11 cellular contexts compared by ENCODE assay signal in the genomic region with DNA sequence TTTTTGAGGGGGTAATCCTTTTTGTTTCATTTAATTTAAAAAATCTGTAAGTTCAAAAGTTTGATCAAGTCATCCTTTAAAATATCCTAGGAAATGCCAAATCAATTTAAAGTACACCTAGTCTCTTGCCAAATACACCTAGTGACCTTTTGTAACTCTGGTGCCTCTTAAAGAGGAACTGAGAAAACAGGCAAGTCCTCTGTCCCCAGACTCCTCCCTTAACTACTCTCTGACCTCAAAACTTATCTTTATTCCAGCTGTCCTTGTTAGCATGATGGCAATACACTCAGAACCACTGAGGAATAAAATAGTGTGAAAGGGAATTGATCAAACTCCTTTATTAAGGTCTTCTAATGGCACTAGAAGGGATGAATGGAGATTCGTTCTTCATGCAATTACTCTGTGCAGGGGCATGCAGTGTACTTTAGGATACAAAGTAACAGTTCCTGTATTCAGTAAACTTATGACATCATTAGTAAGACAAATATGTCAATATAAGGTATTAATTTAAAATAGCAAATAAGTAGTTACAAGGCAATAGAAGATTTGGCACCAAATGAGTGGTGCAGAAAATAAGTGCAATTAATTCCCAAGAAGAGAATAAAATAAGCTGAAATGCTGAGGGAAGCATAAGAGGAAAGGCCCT. TPM values are rescaled to one million over a fixed set of nuclear protein-coding genes. Genes with fewer than 3 reads are reported as not detected.
A peak's percentile ranks its signal among the peaks of the same experiment; 100 is the strongest.
DNase-seq lines count a peak whose midpoint lies in the region; ATAC-seq, FAIRE-seq and TF ChIP-seq lines count a peak whose summit lies in the region.
"Had no signal": no experiment of that assay in that cellular context is flagged by ENCODE, and none has a peak within 500 bp of the region (broad histone marks: within the 10 kb centered on the region; RNA-seq: fewer than 3 reads in every experiment).

No MANE protein-coding gene starts in this region.

- H3K36me3 Mint-ChIP-seq in glutamatergic neuron (ENCODE audit: unreplicated experiment), result no peaks in the 10 kb centered on the region
- peaks cover 3% of the 10 kb centered on the region for H3K36me3 Mint-ChIP-seq in activated CD8-positive, alpha-beta T cell treated with anti-CD3 and anti-CD28 coated beads, Interleukin-2, amount 10 ng/mL, durations not matched to agents 7 days and 5 days (ENCODE audit: low read depth)

- no peak overlapping the region for H3K27ac ChIP-seq in A549
- peak overlapping the region in 1 of 4 donors; percentile 20 for H3K27ac ChIP-seq in gastroesophageal sphincter

- no peak overlapping the region for H3K4me2 ChIP-seq in A549

- intact Hi-C loops in head of caudate nucleus (cut with DNase I), result no loop called here

- H3K27me3 Mint-ChIP-seq in glutamatergic neuron (ENCODE audit: unreplicated experiment), result peaks cover 4% of the 10 kb centered on the region
- H3K27me3 Mint-ChIP-seq in activated CD8-positive, alpha-beta T cell treated with anti-CD3 and anti-CD28 coated beads, Interleukin-2, amount 10 ng/mL, durations not matched to agents 7 days and 5 days (ENCODE audit: low read depth), result peaks cover 4% of the 10 kb centered on the region
- H3K27me3 Mint-ChIP-seq: activated naive CD4-positive, alpha-beta T cell treated with anti-CD3 and anti-CD28 coated beads, Interleukin-2, amount 50 U/mL, for 24 hours had no signal

- H3K4me3 ChIP-seq in A549 (no peak overlapping the region), gastroesophageal sphincter (no peak overlapping the region)
- H3K4me3 ChIP-seq: Peyer's patch had no signal

- DNase-seq in A549 (ENCODE audit: low read depth in 1 of 2, low spot score in 1 of 2) (no peak), SIG-M5 (lab: John Stamatoyannopoulos, UW) (peak; percentile 26), head of caudate nucleus (no peak), glutamatergic neuron (no peak)
- no peak for DNase-seq in activated CD8-positive, alpha-beta T cell treated with anti-CD3 and anti-CD28 coated beads, Interleukin-2, amount 10 ng/mL, durations not matched to agents 7 days and 5 days
- DNase-seq: occipital lobe, Peyer's patch had no signal

- TF ChIP-seq RAD21 in A549 (conservative IDR thresholded peaks at IDR 0.05 in 1 of 2, IDR thresholded peaks at IDR 0.05 in 1 of 2), result no peak

- peaks cover 6% of the 10 kb centered on the region; the same call in 2 of the 3 replicates for H3K4me1 ChIP-seq in A549
- peaks cover 0 to 33% (median 6%) of the 10 kb centered on the region in 3 donors for H3K4me1 ChIP-seq in gastroesophageal sphincter

- H3K4me3 Mint-ChIP-seq in glutamatergic neuron (ENCODE audit: unreplicated experiment), result no peak overlapping the region
- H3K4me3 Mint-ChIP-seq in activated CD8-positive, alpha-beta T cell treated with anti-CD3 and anti-CD28 coated beads, Interleukin-2, amount 10 ng/mL, durations not matched to agents 7 days and 5 days, result no peak overlapping the region
- H3K4me3 Mint-ChIP-seq: activated naive CD4-positive, alpha-beta T cell treated with anti-CD3 and anti-CD28 coated beads, Interleukin-2, amount 50 U/mL, for 24 hours had no signal

- H3K9me3 Mint-ChIP-seq in glutamatergic neuron (ENCODE audit: unreplicated experiment), result no peaks in the 10 kb centered on the region
- no peaks in the 10 kb centered on the region for H3K9me3 Mint-ChIP-seq in activated CD8-positive, alpha-beta T cell treated with anti-CD3 and anti-CD28 coated beads, Interleukin-2, amount 10 ng/mL, durations not matched to agents 7 days and 5 days (ENCODE audit: insufficient read depth)
- H3K9me3 Mint-ChIP-seq: activated naive CD4-positive, alpha-beta T cell treated with anti-CD3 and anti-CD28 coated beads, Interleukin-2, amount 50 U/mL, for 24 hours had no signal

- TF ChIP-seq CTCF in A549 (IDR thresholded peaks at IDR 0.05) (no peak), glutamatergic neuron (IDR thresholded peaks at IDR 0.05; ENCODE audit: partially characterized antibody, unreplicated experiment) (no peak), gastroesophageal sphincter (IDR thresholded peaks at IDR 0.05) (no peak)

- H3K27ac Mint-ChIP-seq in glutamatergic neuron (ENCODE audit: unreplicated experiment), result no peak overlapping the region
- no peak overlapping the region for H3K27ac Mint-ChIP-seq in activated CD8-positive, alpha-beta T cell treated with anti-CD3 and anti-CD28 coated beads, Interleukin-2, amount 10 ng/mL, durations not matched to agents 7 days and 5 days
- H3K27ac Mint-ChIP-seq: activated naive CD4-positive, alpha-beta T cell treated with anti-CD3 and anti-CD28 coated beads, Interleukin-2, amount 50 U/mL, for 24 hours had no signal

- TF ChIP-seq EP300 in A549 (IDR thresholded peaks at IDR 0.05), result no peak
- TF ChIP-seq EP300 in gastroesophageal sphincter (IDR thresholded peaks at IDR 0.05), result no peak

- H3K27me3 ChIP-seq in gastroesophageal sphincter, result no peaks in the 10 kb centered on the region
- H3K27me3 ChIP-seq: Peyer's patch had no signal

- ATAC-seq in A549, result no peak
- ATAC-seq in GM19395 (IDR thresholded peaks at IDR 0.05; ENCODE audit: unreplicated experiment), result peak; percentile 77
- peak; percentile 80 for ATAC-seq in HG03045 (IDR thresholded peaks at IDR 0.05; ENCODE audit: unreplicated experiment)
- no peak for ATAC-seq in gastroesophageal sphincter
- no peak for ATAC-seq in activated CD8-positive, alpha-beta T cell treated with anti-CD3 and anti-CD28 coated beads, Interleukin-2, amount 10 ng/mL, durations not matched to agents 7 days and 5 days

- H3K36me3 ChIP-seq in gastroesophageal sphincter, result no peaks in the 10 kb centered on the region
- H3K36me3 ChIP-seq: Peyer's patch had no signal

- peaks cover 8% of the 10 kb centered on the region for H3K4me1 Mint-ChIP-seq in glutamatergic neuron (ENCODE audit: low read depth, unreplicated experiment)
- H3K4me1 Mint-ChIP-seq in activated CD8-positive, alpha-beta T cell treated with anti-CD3 and anti-CD28 coated beads, Interleukin-2, amount 10 ng/mL, durations not matched to agents 7 days and 5 days (ENCODE audit: low read depth), result peaks cover 36% of the 10 kb centered on the region

- H3K9me3 ChIP-seq in A549, result no peaks in the 10 kb centered on the region
- no peaks in the 10 kb centered on the region for H3K9me3 ChIP-seq in gastroesophageal sphincter
- H3K9me3 ChIP-seq: Peyer's patch had no signal

- CTCF ChIA-PET in A549 (lab: Yijun Ruan, JAX), result no interaction called here
- CTCF ChIA-PET in activated CD8-positive, alpha-beta T cell treated with anti-CD3 and anti-CD28 coated beads, Interleukin-2, amount 10 ng/mL, durations not matched to agents 7 days and 5 days (lab: Charles Lee), result no interaction called here

- FAIRE-seq in A549 (lab: Jason Lieb, UNC), result peak; percentile 18

- WGBS in A549 (ENCODE audit: missing lambda C conversion rate), result 4% methylated on average over 1 of the region's 1 CpG
- WGBS in gastroesophageal sphincter (ENCODE audit: low coverage in 1 of 2), 2 donors, result 36 to 63% methylated on average over 1 of the region's 1 CpG

- POLR2A ChIA-PET in A549 (lab: Yijun Ruan, JAX), result no interaction called here
- POLR2A ChIA-PET in activated CD8-positive, alpha-beta T cell treated with anti-CD3 and anti-CD28 coated beads, Interleukin-2, amount 10 ng/mL, durations not matched to agents 7 days and 5 days (lab: Charles Lee), result no interaction called here

- no peak for TF ChIP-seq POLR2A in A549 (IDR thresholded peaks at IDR 0.05; ENCODE audit: low read length)
- TF ChIP-seq POLR2A in gastroesophageal sphincter (IDR thresholded peaks at IDR 0.05), result no peak

TF ChIP-seq in A549, 52 proteins besides CTCF, POLR2A, EP300 and RAD21 (continues in another document):
- TF ChIP-seq NFE2L2 (conservative IDR thresholded peaks at IDR 0.05; ENCODE audit: low read length) (no peak), MYC (IDR thresholded peaks at IDR 0.05; ENCODE audit: borderline replicate concordance, low read length) (no peak), PHF8 (IDR thresholded peaks at IDR 0.05; ENCODE audit: borderline replicate concordance, low read depth) (no peak), CHD4 (IDR thresholded peaks at IDR 0.05; ENCODE audit: borderline replicate concordance) (no peak)
- TF ChIP-seq, protein P1, sequence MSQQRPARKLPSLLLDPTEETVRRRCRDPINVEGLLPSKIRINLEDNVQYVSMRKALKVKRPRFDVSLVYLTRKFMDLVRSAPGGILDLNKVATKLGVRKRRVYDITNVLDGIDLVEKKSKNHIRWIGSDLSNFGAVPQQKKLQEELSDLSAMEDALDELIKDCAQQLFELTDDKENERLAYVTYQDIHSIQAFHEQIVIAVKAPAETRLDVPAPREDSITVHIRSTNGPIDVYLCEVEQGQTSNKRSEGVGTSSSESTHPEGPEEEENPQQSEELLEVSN (IDR thresholded peaks at IDR 0.05; ENCODE audit: borderline replicate concordance, low read depth), result no peak

RNA-seq across cellular contexts. Expression of a gene that starts 3.3 kb away (rescaled TPM):
- polyA plus RNA-seq in A549 (2011; rRNA removed) (0.06 and 0.11 TPM in 2 replicates), A549 (2017; fragmentation: RNase III; extraction: RNeasy Plus Mini Kit Qiagen cat#74134 plus additional on column Dnase treatment) (not detected in 3 replicates)
- polyA plus RNA-seq in A549 (2012; cell fraction: cytosol; rRNA removed), result not detected in 2 replicates
- not detected in 2 replicates for polyA plus RNA-seq in A549 (2012; cell fraction: nucleus; rRNA removed)
- not detected in 2 replicates for polyA minus RNA-seq in A549 (2011; rRNA and poly(A)+ RNA removed)
- total RNA-seq in glutamatergic neuron (ENCODE audit: unreplicated experiment) (6.9 TPM), gastroesophageal sphincter (10 to 100 TPM in 2 of 4 donors, 1 to 10 TPM in 2; 8.8 to 15.8 (median 11.9) TPM)
- total RNA-seq in activated CD8-positive, alpha-beta T cell treated with anti-CD3 and anti-CD28 coated beads, Interleukin-2, amount 10 ng/mL, durations not matched to agents 7 days and 5 days, result 10 to 100 TPM; 16.7 to 20.8 TPM

Comparison
In these comparisons a context has a peak if more than half of its experiments do, and no peak if none do; other contexts are left out.
1. ATAC-seq: peak in GM19395 (single experiment) and HG03045 (single experiment); none in A549 (0 of 2), gastroesophageal sphincter (single experiment) and activated CD8-positive, alpha-beta T cell treated with anti-CD3 and anti-CD28 coated beads, Interleukin-2, amount 10 ng/mL, durations not matched to agents 7 days and 5 days (single experiment).